ENCODE assay signal across 14 cellular contexts in the genomic region with DNA sequence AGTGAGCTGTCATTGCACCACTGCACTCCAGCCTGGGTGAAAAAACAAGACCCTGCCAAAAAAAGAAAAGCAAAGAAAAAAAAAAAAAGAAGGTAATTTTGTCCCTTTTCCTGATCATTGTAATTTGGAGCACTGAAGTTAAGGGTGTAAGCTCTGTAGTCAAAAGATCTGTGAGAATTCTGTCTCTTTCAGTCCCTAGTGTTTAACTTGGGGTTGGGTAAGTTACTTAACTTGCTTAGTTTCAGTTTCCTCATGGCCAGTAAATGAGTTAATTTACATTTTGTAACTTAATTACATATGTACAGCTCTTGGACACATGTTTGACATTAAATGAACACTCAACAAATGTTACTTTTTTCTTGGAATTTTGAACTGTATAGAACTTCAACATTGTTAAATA. TPM values are rescaled to one million over a fixed set of nuclear protein-coding genes. Genes with fewer than 3 reads are reported as not detected.
DNase-seq lines count a peak whose midpoint lies in the region; ATAC-seq, FAIRE-seq and TF ChIP-seq lines count a peak whose summit lies in the region.
"Had no signal": no experiment of that assay in that cellular context is flagged by ENCODE, and none has a peak within 500 bp of the region (broad histone marks: within the 10 kb centered on the region; RNA-seq: fewer than 3 reads in every experiment).

No MANE protein-coding gene starts in this region.

- H3K9me3 ChIP-seq in GM12878 (replicated peaks; ENCODE audit: control insufficient read depth, insufficient read depth, low read length) (no peaks in the 10 kb centered on the region), mucosa of descending colon (no peaks in the 10 kb centered on the region)
- H3K9me3 ChIP-seq: BLaER1 had no signal

- TF ChIP-seq POLR2A in GM12878 (IDR thresholded peaks at IDR 0.05; ENCODE audit: low read depth, low read length) = no peak

- TF ChIP-seq EP300 in GM12878 (IDR thresholded peaks at IDR 0.05; ENCODE audit: borderline replicate concordance in 1 of 2, control insufficient read depth in 1 of 2, low read depth in 2 of 2, low read length in 2 of 2) = no peak

- intact Hi-C loops in GM12878 (cut with micrococcal nuclease; ENCODE audit: unreplicated experiment) (no loop called here), mucosa of descending colon (cut with DNase I, micrococcal nuclease) (no loop called here)

- H3K4me3 ChIP-seq in GM12878 = no peak overlapping the region
- no peak overlapping the region for H3K4me3 ChIP-seq in mucosa of descending colon
- H3K4me3 ChIP-seq: BLaER1 had no signal

- H3K4me1 ChIP-seq in GM12878 (ENCODE audit: control insufficient read depth, insufficient read depth, low read length) (peaks cover 16% of the 10 kb centered on the region), mucosa of descending colon (ENCODE audit: low read depth) (peaks cover 5% of the 10 kb centered on the region)

- no TSS peak for BruUV-seq in GM12878 (replicated peaks; lab: Mats Ljungman, UMichigan)

- SMC1A ChIA-PET in GM12878 (lab: Charles Lee; ENCODE audit: uncharacterized antibody, unreplicated experiment) = interaction anchor here (0.8 to 1.2 kb wide), 3 partner anchors 60 to 289 kb away, joined by 4 read pairs; no protein-coding TSS in a partner anchor

- H3K4me2 ChIP-seq in GM12878 (ENCODE audit: control insufficient read depth, insufficient read depth) = no peak overlapping the region
- H3K4me2 ChIP-seq: BLaER1 had no signal

- H3K27ac ChIP-seq in GM12878 (ENCODE audit: control insufficient read depth, insufficient read depth) = no peak overlapping the region
- H3K27ac ChIP-seq: BLaER1 had no signal

- H3K9ac ChIP-seq in GM12878 (ENCODE audit: control insufficient read depth, insufficient read depth, low read length) = no peak overlapping the region
- H3K9ac ChIP-seq: BLaER1 had no signal

- no peaks in the 10 kb centered on the region for H3K27me3 ChIP-seq in GM12878 (replicated peaks in 1 of 2; ENCODE audit: control insufficient read depth in 2 of 2, insufficient read depth in 2 of 2, low read length in 1 of 2)
- H3K27me3 ChIP-seq: BLaER1 had no signal

- RAD21 ChIA-PET in GM12878 (lab: Charles Lee; ENCODE audit: unreplicated experiment) = interaction anchor here (0.7 to 1.5 kb wide), 5 partner anchors 11 to 230 kb away, joined by 3 to 4 read pairs (median 3); partner anchors contain the start of gene UBE2K

- TF ChIP-seq CTCF in GM12878 (IDR thresholded peaks at IDR 0.05 in 2 of 3, conservative IDR thresholded peaks at IDR 0.05 in 1 of 3; ENCODE audit: control insufficient read depth in 2 of 3, extremely low read depth in 1 of 3, insufficient read depth in 1 of 3, low read depth in 3 of 3, low read length in 3 of 3) (no peak), mucosa of descending colon (IDR thresholded peaks at IDR 0.05) (no peak)

- H2AFZ ChIP-seq in GM12878 (ENCODE audit: control insufficient read depth, low read depth, low read length) = no peak overlapping the region

- no peaks in the 10 kb centered on the region for H3K79me2 ChIP-seq in GM12878 (ENCODE audit: control insufficient read depth, insufficient read depth, low read length)

- no peak for TF ChIP-seq RAD21 in GM12878 (IDR thresholded peaks at IDR 0.05; ENCODE audit: insufficient read depth, low read depth, low read length)

- FAIRE-seq in GM19239 (lab: Jason Lieb, UNC) = peak; percentile 93
- peak; percentile 31 for FAIRE-seq in GM12878 (lab: Jason Lieb, UNC)
- FAIRE-seq in urothelium cell line (lab: Jason Lieb, UNC) = no peak

- in situ Hi-C loops in GM12878 (cut with MboI) = no loop called here

- CTCF ChIA-PET in GM12878 (lab: Yijun Ruan, JAX) = interaction anchor here (0.6 to 1.3 kb wide), 4 partner anchors 9 to 251 kb away, joined by 3 to 4 read pairs (median 4); partner anchors contain the start of gene UBE2K

- H3K36me3 ChIP-seq in GM12878 (ENCODE audit: control insufficient read depth in 2 of 2, insufficient read depth in 2 of 2, low read length in 1 of 2) (no peaks in the 10 kb centered on the region), mucosa of descending colon (ENCODE audit: low read depth) (no peaks in the 10 kb centered on the region)
- H3K36me3 ChIP-seq: BLaER1 had no signal

- H4K20me1 ChIP-seq in GM12878 (ENCODE audit: control insufficient read depth, insufficient read depth) = no peaks in the 10 kb centered on the region
- H4K20me1 ChIP-seq: BLaER1 had no signal

- DNase-seq in GM19239 (ENCODE audit: insufficient read length, low spot score) = peak; percentile 21
- peak; percentile 59 for DNase-seq in MV-4-11 (lab: John Stamatoyannopoulos, UW)
- no peak for DNase-seq in GM12878 (ENCODE audit: low read depth, low spot score)
- DNase-seq in mucosa of descending colon = no peak
- no peak for DNase-seq in urothelium cell line (ENCODE audit: low spot score)
- DNase-seq: DMS 273 treated with DMSO at 0.1 percent for 48 hours, NCI-H1105, NCI-H187, NCI-H446, NCI-H748 treated with DMSO at 0.1 percent for 48 hours, T-helper 1 cell had no signal

- POLR2A ChIA-PET in GM12878 (lab: Charles Lee) = no interaction called here

- ATAC-seq in GM12878 = peak; percentile 66
- ATAC-seq in mucosa of descending colon = peak; percentile 37
- no peak for ATAC-seq in GM21381 (IDR thresholded peaks at IDR 0.05; ENCODE audit: unreplicated experiment)
- no peak for ATAC-seq in HG03442 (IDR thresholded peaks at IDR 0.05; ENCODE audit: unreplicated experiment)

TF ChIP-seq in GM12878, 131 proteins besides CTCF, POLR2A, EP300 and RAD21:
- TF ChIP-seq, protein P1, sequence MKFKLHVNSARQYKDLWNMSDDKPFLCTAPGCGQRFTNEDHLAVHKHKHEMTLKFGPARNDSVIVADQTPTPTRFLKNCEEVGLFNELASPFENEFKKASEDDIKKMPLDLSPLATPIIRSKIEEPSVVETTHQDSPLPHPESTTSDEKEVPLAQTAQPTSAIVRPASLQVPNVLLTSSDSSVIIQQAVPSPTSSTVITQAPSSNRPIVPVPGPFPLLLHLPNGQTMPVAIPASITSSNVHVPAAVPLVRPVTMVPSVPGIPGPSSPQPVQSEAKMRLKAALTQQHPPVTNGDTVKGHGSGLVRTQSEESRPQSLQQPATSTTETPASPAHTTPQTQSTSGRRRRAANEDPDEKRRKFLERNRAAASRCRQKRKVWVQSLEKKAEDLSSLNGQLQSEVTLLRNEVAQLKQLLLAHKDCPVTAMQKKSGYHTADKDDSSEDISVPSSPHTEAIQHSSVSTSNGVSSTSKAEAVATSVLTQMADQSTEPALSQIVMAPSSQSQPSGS (IDR thresholded peaks at IDR 0.05; ENCODE audit: low read length) = no peak
- 0 out of 2 replicates have a peak, but pooled peaks have one; percentile 15 for TF ChIP-seq MTA2 (IDR thresholded peaks at IDR 0.05; ENCODE audit: low read depth)

RNA-seq across cellular contexts. Expression of gene UBE2K, which starts 10.9 kb away (rescaled TPM):
- total RNA-seq in GM12878 (2013; cell fraction: nucleolus; rRNA removed) = 34.6 and 36.7 TPM in 2 replicates
- total RNA-seq in GM12878 (2014; rRNA removed) (20.5 and 22.5 TPM in 2 replicates), GM12878 (2014; rRNA removed; fragmentation: Illumina TruSeq; extraction: Trizol) (17.0 and 20.0 TPM in 2 replicates), GM12878 (2021) (71.4 and 78.5 TPM in 2 replicates), mucosa of descending colon (10 to 100 TPM; 82.0 to 89.0 (median 86.7) TPM)
- polyA plus RNA-seq in GM12878 (2011; ENCODE audit: low read depth) = 47.3 TPM
- polyA plus RNA-seq in GM12878 (2011; rRNA removed) (111 and 158 TPM in 2 replicates), GM12878 (2014; fragmentation: Illumina TruSeq; extraction: Trizol) (55.4 and 67.2 TPM in 2 replicates), GM12878 (2014; fragmentation: Nextera tagmentation; extraction: Ambion mirVana) (10 to 100 TPM; 54.3 to 96.4 TPM), GM12878 (2014; rRNA removed) (79.6 and 102 TPM in 2 replicates), GM12878 (2016; fragmentation: Nextera tagmentation; extraction: Ambion mirVana) (100 to 1,000 TPM; 113 to 141 TPM)
- 50.9 and 51.8 TPM in 2 replicates for polyA plus RNA-seq in GM12878 (2011; cell fraction: cytosol; rRNA removed)
- 18.6 and 26.0 TPM in 2 replicates for polyA plus RNA-seq in GM12878 (2011; cell fraction: nucleus; rRNA removed)
- 83.2 and 83.3 TPM in 2 replicates for polyA plus RNA-seq in GM12878 (2012)
- 23.8 and 35.3 TPM in 2 replicates for polyA minus RNA-seq in GM12878 (2011; rRNA and poly(A)+ RNA removed)
- 14.8 and 20.2 TPM in 2 replicates for polyA minus RNA-seq in GM12878 (2011; cell fraction: cytosol; rRNA and poly(A)+ RNA removed)
- polyA minus RNA-seq in GM12878 (2011; cell fraction: nucleus; rRNA and poly(A)+ RNA removed) = 5.4 and 15.5 TPM in 2 replicates

RNA-seq across cellular contexts. Expression of gene SMIM14, which starts 48.3 kb away (rescaled TPM):
- total RNA-seq in GM12878 (2013; cell fraction: nucleolus; rRNA removed) = 18.3 and 21.1 TPM in 2 replicates
- total RNA-seq in GM12878 (2014; rRNA removed) (125 and 226 TPM in 2 replicates), GM12878 (2014; rRNA removed; fragmentation: Illumina TruSeq; extraction: Trizol) (184 and 186 TPM in 2 replicates), GM12878 (2021) (182 and 190 TPM in 2 replicates), mucosa of descending colon (100 to 1,000 TPM in 2 of 3 donors, 10 to 100 TPM in 1; 69.5 to 142 (median 123) TPM)
- 31.2 TPM for polyA plus RNA-seq in GM12878 (2011; ENCODE audit: low read depth)
- polyA plus RNA-seq in GM12878 (2011; rRNA removed) (475 and 622 TPM in 2 replicates), GM12878 (2014; fragmentation: Illumina TruSeq; extraction: Trizol) (208 and 257 TPM in 2 replicates), GM12878 (2014; fragmentation: Nextera tagmentation; extraction: Ambion mirVana) (100 to 1,000 TPM; 585 to 671 TPM), GM12878 (2014; rRNA removed) (92.3 and 161 TPM in 2 replicates), GM12878 (2016; fragmentation: Nextera tagmentation; extraction: Ambion mirVana) (100 to 1,000 TPM; 144 to 173 TPM)
- polyA plus RNA-seq in GM12878 (2011; cell fraction: cytosol; rRNA removed) = 192 and 213 TPM in 2 replicates
- 94.6 and 109 TPM in 2 replicates for polyA plus RNA-seq in GM12878 (2011; cell fraction: nucleus; rRNA removed)
- polyA plus RNA-seq in GM12878 (2012) = 72.3 and 88.3 TPM in 2 replicates
- polyA minus RNA-seq in GM12878 (2011; rRNA and poly(A)+ RNA removed) = 420 and 536 TPM in 2 replicates
- polyA minus RNA-seq in GM12878 (2011; cell fraction: cytosol; rRNA and poly(A)+ RNA removed) = 87.4 and 119 TPM in 2 replicates
- polyA minus RNA-seq in GM12878 (2011; cell fraction: nucleus; rRNA and poly(A)+ RNA removed) = 10.2 and 13.1 TPM in 2 replicates

Comparison
In these comparisons a context has a peak if more than half of its experiments do, and no peak if none do; other contexts are left out.
1. DNase-seq: peak in GM19239 (single experiment) and MV-4-11 (single experiment); none in GM12878 (single experiment), mucosa of descending colon (0 of 3) and urothelium cell line (single experiment).
2. ATAC-seq: peak in GM12878 (single experiment) and mucosa of descending colon (single experiment); none in GM21381 (single experiment) and HG03442 (single experiment).